Comparison of ENCODE assay signal across 15 cellular contexts in the genomic region with DNA sequence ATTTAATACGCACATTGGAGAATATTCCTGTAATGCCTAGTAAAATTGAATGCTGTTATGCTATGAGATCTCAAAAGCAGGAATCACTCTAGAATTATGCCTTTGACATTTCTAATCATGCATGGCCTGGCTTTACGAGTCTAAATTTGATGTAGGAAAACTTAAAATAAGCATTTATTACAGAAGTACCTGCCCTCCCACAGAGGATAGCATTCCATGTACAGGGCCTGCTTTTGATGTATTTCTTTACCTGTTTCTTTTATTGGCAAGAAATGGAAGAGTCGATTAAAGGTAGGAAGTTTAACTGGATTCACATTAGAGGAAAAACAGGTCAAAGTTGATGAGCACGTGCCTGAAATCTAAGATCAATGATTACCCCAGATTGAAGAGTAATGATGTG.
DNase-seq lines count a peak whose midpoint lies in the region; ATAC-seq and TF ChIP-seq lines count a peak whose summit lies in the region.
"Had no signal": no experiment of that assay in that cellular context is flagged by ENCODE, and none has a peak within 500 bp of the region (broad histone marks: within the 10 kb centered on the region; RNA-seq: fewer than 3 reads in every experiment).

No MANE protein-coding gene starts in this region.

- in situ Hi-C loops in Panc1 (cut with HindIII; ENCODE audit: low pct_unique_long_range_greater_than_20kb, low sequenced_read_pairs), result no loop called here

- peak overlapping the region; percentile 39 for H3K9ac ChIP-seq in HCT116 (ENCODE audit: low read length)

- POLR2A ChIA-PET in HCT116 (lab: Charles Lee) (no interaction called here), Panc1 (lab: Charles Lee) (no interaction called here)

- H3K36me3 ChIP-seq in HCT116 (ENCODE audit: control insufficient read depth in 1 of 2, insufficient read depth in 2 of 2, low read length in 2 of 2) (no peaks in the 10 kb centered on the region), Panc1 (ENCODE audit: control insufficient read depth, insufficient read depth, low read length) (no peaks in the 10 kb centered on the region; the same call in 1 of the 2 replicates), esophagus squamous epithelium (no peaks in the 10 kb centered on the region)

- CTCF ChIA-PET in HCT116 (lab: Charles Lee), result no interaction called here
- CTCF ChIA-PET in Panc1 (lab: Charles Lee), result no interaction called here

- H3K27me3 ChIP-seq in HCT116 (ENCODE audit: insufficient read depth, low read length) (no peaks in the 10 kb centered on the region), Panc1 (ENCODE audit: control insufficient read depth, insufficient read depth, low read length) (no peaks in the 10 kb centered on the region), esophagus squamous epithelium (no peaks in the 10 kb centered on the region)

- 31 to 32% methylated on average over 4 of the region's 4 CpGs for WGBS in esophagus squamous epithelium, 2 donors

- no peaks in the 10 kb centered on the region for H3K9me3 ChIP-seq in HCT116 (ENCODE audit: control insufficient read depth in 1 of 2, insufficient read depth in 1 of 2, low read depth in 1 of 2, low read length in 2 of 2)
- H3K9me3 ChIP-seq in Panc1 (ENCODE audit: control insufficient read depth, insufficient read depth, low read depth, low read length), result no peaks in the 10 kb centered on the region
- H3K9me3 ChIP-seq in esophagus squamous epithelium, result no peaks in the 10 kb centered on the region
- H3K9me3 ChIP-seq: Caco-2 had no signal

- DNase-seq in HCT116 (ENCODE audit: low read depth, low spot score), result no peak
- no peak for DNase-seq in Panc1 (ENCODE audit: low read depth, low spot score)
- no peak for DNase-seq in esophagus squamous epithelium (lab: John Stamatoyannopoulos, UW)
- DNase-seq in A172 (ENCODE audit: low spot score), result no peak
- no peak for DNase-seq in NCI-H446 (lab: John Stamatoyannopoulos, UW)
- DNase-seq in iPS-NIHi11 (ENCODE audit: low spot score), result no peak
- DNase-seq: ACHN; Caco-2; CD4-positive, alpha-beta T cell; DMS79; GDM1; H9; HFFc6 had no signal

- TF ChIP-seq CTCF in HCT116 (IDR thresholded peaks at IDR 0.05 in 2 of 3, conservative IDR thresholded peaks at IDR 0.05 in 1 of 3; ENCODE audit: borderline replicate concordance in 1 of 3, insufficient read depth in 1 of 3, low read depth in 2 of 3, low read length in 2 of 3) (no peak), Panc1 (IDR thresholded peaks at IDR 0.05) (no peak), esophagus squamous epithelium (IDR thresholded peaks at IDR 0.05) (no peak)

- TF ChIP-seq POLR2A in HCT116 (IDR thresholded peaks at IDR 0.05; ENCODE audit: borderline replicate concordance, extremely low read depth, insufficient read depth, insufficient read length) (no peak), esophagus squamous epithelium (IDR thresholded peaks at IDR 0.05) (no peak)

- RAD21 ChIA-PET in HCT116 (lab: Charles Lee; ENCODE audit: low non-redundant PET in 1 of 2, low total read pairs in 2 of 2, uncharacterized antibody in 2 of 2, unreplicated experiment in 2 of 2), result no interaction called here

- peak overlapping the region; percentile 28 for H3K4me2 ChIP-seq in HCT116 (ENCODE audit: low read length)

- TF ChIP-seq RAD21 in HCT116 (IDR thresholded peaks at IDR 0.05; ENCODE audit: low read depth), result no peak

- ATAC-seq in HCT116, result peak; percentile 50; the same call in 1 of the 2 replicates
- no peak for ATAC-seq in Panc1

- H2AFZ ChIP-seq in HCT116 (ENCODE audit: low read depth, low read length, poor library complexity, severe bottlenecking), result no peak overlapping the region

- BruUV-seq in HCT116 (replicated peaks; lab: Mats Ljungman, UMichigan) (no TSS peak), Panc1 (replicated peaks; lab: Mats Ljungman, UMichigan) (no TSS peak)

- H3K79me2 ChIP-seq in HCT116 (ENCODE audit: insufficient read depth, low read length), result peaks cover 50% of the 10 kb centered on the region

- H3K4me3 ChIP-seq in HCT116 (replicated peaks in 1 of 2; ENCODE audit: low read depth in 1 of 2, low read length in 2 of 2) (no peak overlapping the region), Panc1 (ENCODE audit: low read depth in 2 of 2, low read length in 2 of 2) (no peak overlapping the region), esophagus squamous epithelium (no peak overlapping the region)

- no peaks in the 10 kb centered on the region for H3K9me2 ChIP-seq in HCT116 (ENCODE audit: insufficient read depth)

- H3K27ac ChIP-seq in HCT116 (ENCODE audit: low read depth, low read length), result peak overlapping the region; percentile 94
- peak overlapping the region; percentile 61; the same call in 1 of the 2 replicates for H3K27ac ChIP-seq in Panc1 (ENCODE audit: low read length)
- H3K27ac ChIP-seq in esophagus squamous epithelium, result peak overlapping the region in 3 of 4 donors; percentile 3 to 58 (median 7)
- H3K27ac ChIP-seq: C4-2B, HL-60 had no signal

- intact Hi-C loops in HCT116 (cut with micrococcal nuclease) (no loop called here), Panc1 (cut with micrococcal nuclease; ENCODE audit: unreplicated experiment) (no loop called here), esophagus squamous epithelium (cut with DNase I) (no loop called here)

- peaks cover 74 to 83% of the 10 kb centered on the region in 2 experiments for H3K4me1 ChIP-seq in HCT116 (ENCODE audit: control insufficient read depth in 1 of 2, insufficient read depth in 2 of 2, low read length in 2 of 2)
- H3K4me1 ChIP-seq in Panc1 (ENCODE audit: control insufficient read depth, insufficient read depth, low read length), result no peaks in the 10 kb centered on the region; the same call in 1 of the 2 replicates
- H3K4me1 ChIP-seq in esophagus squamous epithelium, result peaks cover 0 to 24% (median 3%) of the 10 kb centered on the region in 3 donors

- H4K20me1 ChIP-seq in HCT116 (ENCODE audit: insufficient read depth), result no peaks in the 10 kb centered on the region

TF ChIP-seq in HCT116, 20 proteins besides CTCF, POLR2A, EP300 and RAD21:
- TF ChIP-seq SP1 (IDR thresholded peaks at IDR 0.05; ENCODE audit: low read depth) (peak; percentile 20; the same call in 1 of the 2 replicates), ZNF274 (IDR thresholded peaks at IDR 0.05; ENCODE audit: low read depth, low read length) (no peak), JUND (IDR thresholded peaks at IDR 0.05) (no peak), TCF7L2 (IDR thresholded peaks at IDR 0.05; ENCODE audit: borderline replicate concordance, extremely low read depth, insufficient read depth, insufficient read length) (peak; percentile 84), CEBPB (IDR thresholded peaks at IDR 0.05; ENCODE audit: low read depth) (peak; percentile 11; the same call in 1 of the 2 replicates), CBX3 (IDR thresholded peaks at IDR 0.05; ENCODE audit: low read depth) (no peak), SIN3A (IDR thresholded peaks at IDR 0.05; ENCODE audit: low read depth) (no peak), POLR2AphosphoS5 (IDR thresholded peaks at IDR 0.05; ENCODE audit: low read depth, low read length) (no peak)
- TF ChIP-seq, protein P1, sequence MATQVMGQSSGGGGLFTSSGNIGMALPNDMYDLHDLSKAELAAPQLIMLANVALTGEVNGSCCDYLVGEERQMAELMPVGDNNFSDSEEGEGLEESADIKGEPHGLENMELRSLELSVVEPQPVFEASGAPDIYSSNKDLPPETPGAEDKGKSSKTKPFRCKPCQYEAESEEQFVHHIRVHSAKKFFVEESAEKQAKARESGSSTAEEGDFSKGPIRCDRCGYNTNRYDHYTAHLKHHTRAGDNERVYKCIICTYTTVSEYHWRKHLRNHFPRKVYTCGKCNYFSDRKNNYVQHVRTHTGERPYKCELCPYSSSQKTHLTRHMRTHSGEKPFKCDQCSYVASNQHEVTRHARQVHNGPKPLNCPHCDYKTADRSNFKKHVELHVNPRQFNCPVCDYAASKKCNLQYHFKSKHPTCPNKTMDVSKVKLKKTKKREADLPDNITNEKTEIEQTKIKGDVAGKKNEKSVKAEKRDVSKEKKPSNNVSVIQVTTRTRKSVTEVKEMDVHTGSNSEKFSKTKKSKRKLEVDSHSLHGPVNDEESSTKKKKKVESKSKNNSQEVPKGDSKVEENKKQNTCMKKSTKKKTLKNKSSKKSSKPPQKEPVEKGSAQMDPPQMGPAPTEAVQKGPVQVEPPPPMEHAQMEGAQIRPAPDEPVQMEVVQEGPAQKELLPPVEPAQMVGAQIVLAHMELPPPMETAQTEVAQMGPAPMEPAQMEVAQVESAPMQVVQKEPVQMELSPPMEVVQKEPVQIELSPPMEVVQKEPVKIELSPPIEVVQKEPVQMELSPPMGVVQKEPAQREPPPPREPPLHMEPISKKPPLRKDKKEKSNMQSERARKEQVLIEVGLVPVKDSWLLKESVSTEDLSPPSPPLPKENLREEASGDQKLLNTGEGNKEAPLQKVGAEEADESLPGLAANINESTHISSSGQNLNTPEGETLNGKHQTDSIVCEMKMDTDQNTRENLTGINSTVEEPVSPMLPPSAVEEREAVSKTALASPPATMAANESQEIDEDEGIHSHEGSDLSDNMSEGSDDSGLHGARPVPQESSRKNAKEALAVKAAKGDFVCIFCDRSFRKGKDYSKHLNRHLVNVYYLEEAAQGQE (IDR thresholded peaks at IDR 0.05; ENCODE audit: low read depth), result no peak
- TF ChIP-seq, protein P2, sequence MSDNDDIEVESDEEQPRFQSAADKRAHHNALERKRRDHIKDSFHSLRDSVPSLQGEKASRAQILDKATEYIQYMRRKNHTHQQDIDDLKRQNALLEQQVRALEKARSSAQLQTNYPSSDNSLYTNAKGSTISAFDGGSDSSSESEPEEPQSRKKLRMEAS (IDR thresholded peaks at IDR 0.05), result no peak

Comparison
In these comparisons a context has a peak if more than half of its experiments do, and no peak if none do; other contexts are left out.
1. H3K27ac ChIP-seq: peak in every context shown above with its lines; median percentile 94 in HCT116; 61 in Panc1; 7 in esophagus squamous epithelium.